16 cellular contexts compared by ENCODE assay signal in the genomic region with DNA sequence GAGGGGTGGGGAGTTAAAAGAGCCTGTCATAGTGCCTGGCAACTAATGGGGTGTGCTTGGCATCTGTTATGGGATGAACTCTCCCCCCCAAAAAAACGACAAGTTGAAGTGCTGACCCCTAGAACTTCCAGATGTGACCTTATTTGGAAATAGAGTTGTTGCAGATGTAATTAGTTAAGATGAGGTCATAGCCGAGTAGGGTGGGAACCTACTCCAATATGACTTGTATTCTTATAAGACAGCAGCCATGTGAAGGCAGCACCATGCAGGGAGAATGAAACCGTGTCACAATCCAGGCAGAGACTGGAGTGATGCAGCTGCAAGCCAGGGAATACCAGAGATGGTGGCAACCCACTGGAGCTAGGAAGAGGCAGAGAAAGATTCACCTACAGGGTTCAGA.
"Had no signal": no experiment of that assay in that cellular context is flagged by ENCODE, and none has a peak within 500 bp of the region (broad histone marks: within the 10 kb centered on the region; RNA-seq: fewer than 3 reads in every experiment).

No MANE protein-coding gene starts in this region.

- H3K9me3 Mint-ChIP-seq: activated CD4-positive, alpha-beta memory T cell treated with anti-CD3 and anti-CD28 coated beads for 36 hours; activated T-cell treated with anti-CD3 and anti-CD28 coated beads, Interleukin-2, amount 50 U/mL, for 4 hours had no signal

- FAIRE-seq: kidney had no signal

- H3K27me3 ChIP-seq: brain microvascular endothelial cell, esophagus squamous epithelium, gastrocnemius medialis, upper lobe of left lung had no signal

- H3K27ac Mint-ChIP-seq: activated CD4-positive, alpha-beta memory T cell treated with anti-CD3 and anti-CD28 coated beads for 36 hours; activated naive CD8-positive, alpha-beta T cell; naive B cell; progenitor cell of endocrine pancreas; stimulated activated naive B cell treated with anti-CD40 and anti-IgM and Interleukin-4, amounts not matched to agents 10 μg/mL and 1 μg/mL and 100 μg/mL, for 72 hours had no signal

- H3K27me3 Mint-ChIP-seq: progenitor cell of endocrine pancreas had no signal

- H3K4me1 Mint-ChIP-seq: naive B cell; stimulated activated naive B cell treated with anti-CD40 and anti-IgM and Interleukin-4, amounts not matched to agents 10 μg/mL and 1 μg/mL and 100 μg/mL, for 72 hours had no signal

- H3K4me3 ChIP-seq: esophagus squamous epithelium, gastrocnemius medialis, upper lobe of left lung had no signal

- DNase-seq: activated CD4-positive, alpha-beta memory T cell treated with anti-CD3 and anti-CD28 coated beads for 36 hours; activated gamma-delta T cell; activated T-cell treated with anti-CD3 and anti-CD28 coated beads, Interleukin-2, amount 50 U/mL, for 4 hours; brain microvascular endothelial cell; esophagus squamous epithelium; gastrocnemius medialis; kidney; naive B cell; occipital lobe; stimulated activated CD4-positive, alpha-beta T cell treated with anti-CD3 and anti-CD28 coated beads, Interleukin-1b, Interleukin-23, amount 100 ng/mL, for 48 hours; stimulated activated naive B cell treated with anti-CD40 and anti-IgM and Interleukin-4, amounts not matched to agents 10 μg/mL and 1 μg/mL and 100 μg/mL, for 72 hours; substantia nigra; SW 1271; upper lobe of left lung had no signal

- H3K36me3 Mint-ChIP-seq: activated CD4-positive, alpha-beta memory T cell treated with anti-CD3 and anti-CD28 coated beads for 36 hours; activated naive CD8-positive, alpha-beta T cell; naive B cell; stimulated activated naive B cell treated with anti-CD40 and anti-IgM and Interleukin-4, amounts not matched to agents 10 μg/mL and 1 μg/mL and 100 μg/mL, for 72 hours had no signal

- H3K36me3 ChIP-seq: brain microvascular endothelial cell, esophagus squamous epithelium, gastrocnemius medialis, upper lobe of left lung had no signal

- ATAC-seq: gastrocnemius medialis; stimulated activated naive B cell treated with anti-CD40 and anti-IgM and Interleukin-4, amounts not matched to agents 10 μg/mL and 1 μg/mL and 100 μg/mL, for 72 hours had no signal

- H3K4me3 Mint-ChIP-seq: activated CD4-positive, alpha-beta memory T cell treated with anti-CD3 and anti-CD28 coated beads for 36 hours; activated naive CD8-positive, alpha-beta T cell; activated T-cell treated with anti-CD3 and anti-CD28 coated beads, Interleukin-2, amount 50 U/mL, for 4 hours; naive B cell; stimulated activated naive B cell treated with anti-CD40 and anti-IgM and Interleukin-4, amounts not matched to agents 10 μg/mL and 1 μg/mL and 100 μg/mL, for 72 hours had no signal
